In genomic region chr12:106258226-106258625, GRCh38 we compare ENCODE assay signal across 7 cellular contexts.
"Had no signal": no experiment of that assay in that cellular context is flagged by ENCODE, and none has a peak within 500 bp of the region (broad histone marks: within the 10 kb centered on the region; RNA-seq: fewer than 3 reads in every experiment).

No MANE protein-coding gene starts in this region.

- H3K9ac ChIP-seq: GM23248 had no signal

- H3K9me3 Mint-ChIP-seq: HFFc6 had no signal

- H3K27ac ChIP-seq: GM23248 had no signal

- H3K27ac Mint-ChIP-seq: HFFc6 had no signal

- H3K36me3 ChIP-seq: HAP-1 had no signal

- H3K4me3 Mint-ChIP-seq: HFFc6 had no signal

- H3K9me3 ChIP-seq: HAP-1 had no signal

- ATAC-seq: HCT116 had no signal

- H3K4me3 ChIP-seq: GM23248, HAP-1 had no signal

- DNase-seq: GM23248, GOT3, H7, HFFc6, IMR-90 had no signal
